ENCODE assay signal across 8 cellular contexts in genomic region chr20:38726849-38727601, GRCh38. TPM values are rescaled to one million over a fixed set of nuclear protein-coding genes. Genes with fewer than 3 reads are reported as not detected.
DNase-seq lines count a peak whose midpoint lies in the region; ATAC-seq, FAIRE-seq and TF ChIP-seq lines count a peak whose summit lies in the region.

No MANE protein-coding gene starts in this region.

- H3K9me2 ChIP-seq in SK-N-SH: no peaks in the 10 kb centered on the region

- peaks cover 0 to 28% of the 10 kb centered on the region in 2 experiments; a peak in 2 of 4 replicates for H3K4me1 ChIP-seq in SK-N-SH (ENCODE audit: control insufficient read depth in 1 of 2, insufficient read depth in 2 of 2, low read depth in 1 of 2, low read length in 1 of 2)
- peaks cover 5 to 75% (median 45%) of the 10 kb centered on the region in 4 experiments for H3K4me1 ChIP-seq in H1 (replicated peaks in 1 of 4; ENCODE audit: control insufficient read depth in 3 of 4, insufficient read depth in 4 of 4, low read length in 3 of 4)
- H3K4me1 ChIP-seq in SJCRH30: peaks cover 5% of the 10 kb centered on the region

- CTCF ChIA-PET in SK-N-SH (lab: Yijun Ruan, JAX) (interaction anchor here (0.6 to 14.6 kb wide), 23 partner anchors 9 to 323 kb away, joined by 3 to 510 read pairs (median 6); partner anchors contain the start of genes ACTR5, DHX35 and PPP1R16B), activated B cell treated with CpG ODN at 0.5 μM for 24 hours (lab: Charles Lee) (interaction anchor here (1.1 to 2.1 kb wide), 3 partner anchors 166 to 236 kb away, joined by 3 to 10 read pairs (median 5); partner anchors contain the start of gene DHX35), H1 (lab: Charles Lee; ENCODE audit: partially characterized antibody) (interaction anchor here (0.8 to 12.4 kb wide), 27 partner anchors 9 to 322 kb away, joined by 3 to 236 read pairs (median 10); partner anchors contain the start of gene ACTR5)

- H3K79me1 ChIP-seq in H1 (ENCODE audit: low read depth, low read length): no peaks in the 10 kb centered on the region

- H2BK15ac ChIP-seq in H1 (ENCODE audit: low read length): peak overlapping the region; percentile 74; the same call in 1 of the 2 replicates

- H3K14ac ChIP-seq in H1 (ENCODE audit: insufficient read length): no peak overlapping the region

- H3K4me3 Mint-ChIP-seq in activated B cell treated with CpG ODN at 0.5 μM for 24 hours: peak overlapping the region; percentile 61

- H3F3A ChIP-seq in SK-N-SH (replicated peaks; ENCODE audit: insufficient read depth): no peaks in the 10 kb centered on the region

- no peaks in the 10 kb centered on the region for H3K36me3 ChIP-seq in SK-N-SH (replicated peaks in 1 of 2; ENCODE audit: control insufficient read depth in 1 of 2, insufficient read depth in 2 of 2, low read length in 1 of 2)
- H3K36me3 ChIP-seq in H1 (ENCODE audit: control insufficient read depth in 2 of 4, insufficient read depth in 4 of 4, low read length in 3 of 4): no peaks in the 10 kb centered on the region
- no peaks in the 10 kb centered on the region for H3K36me3 ChIP-seq in SJCRH30

- peak; percentile 24 for FAIRE-seq in H1 (lab: Jason Lieb, UNC)

- H3K27me3 Mint-ChIP-seq in activated B cell treated with CpG ODN at 0.5 μM for 24 hours: peaks cover 80% of the 10 kb centered on the region

- H3K4me3 ChIP-seq in SK-N-SH (ENCODE audit: low read depth in 2 of 2, low read length in 1 of 2) (no peak overlapping the region; a peak in 1 of 4 replicates), H1 (ENCODE audit: extremely low read depth in 1 of 4, insufficient read depth in 2 of 4, low read depth in 3 of 4, low read length in 4 of 4) (peak overlapping the region; percentile 19 to 59 (median 32); a peak in 7 of 8 replicates), SJCRH30 (no peak overlapping the region)

- H4K20me1 ChIP-seq in SK-N-SH (ENCODE audit: insufficient read depth) (no peaks in the 10 kb centered on the region), H1 (replicated peaks in 1 of 2; ENCODE audit: control insufficient read depth in 1 of 2, insufficient read depth in 2 of 2, low read length in 2 of 2) (peaks cover 13 to 25% of the 10 kb centered on the region in 2 experiments)

- no peak overlapping the region for H4K5ac ChIP-seq in H1 (ENCODE audit: insufficient read length, low read depth, low read length)

- H3K23ac ChIP-seq in H1 (ENCODE audit: insufficient read length): no peak overlapping the region

- H3K36me3 Mint-ChIP-seq in activated B cell treated with CpG ODN at 0.5 μM for 24 hours (ENCODE audit: low read depth): no peaks in the 10 kb centered on the region

- peaks cover 98% of the 10 kb centered on the region for H3K27me3 ChIP-seq in SK-N-SH (ENCODE audit: insufficient read depth)
- H3K27me3 ChIP-seq in H1 (replicated peaks in 1 of 4; ENCODE audit: control insufficient read depth in 3 of 4, extremely low read depth in 1 of 4, insufficient read depth in 3 of 4, low read length in 3 of 4): peaks cover 84 to 99% (median 94%) of the 10 kb centered on the region in 4 experiments
- H3K27me3 ChIP-seq in SJCRH30: peaks cover 26% of the 10 kb centered on the region

- peak overlapping the region; percentile 72; the same call in 1 of the 2 replicates for H2BK20ac ChIP-seq in H1 (ENCODE audit: low read length)

- H3K4ac ChIP-seq in H1 (replicated peaks; ENCODE audit: insufficient read length, low read depth, low read length): no peak overlapping the region

- H3K27ac ChIP-seq in SK-N-SH (ENCODE audit: low read depth in 2 of 2, low read length in 1 of 2): no peak overlapping the region
- H3K27ac ChIP-seq in H1 (ENCODE audit: low read depth, low read length): no peak overlapping the region
- H3K27ac ChIP-seq in SJCRH30: no peak overlapping the region

- H4K8ac ChIP-seq in H1 (ENCODE audit: extremely low read depth, insufficient read depth, low read length): peak overlapping the region; percentile 90; the same call in 1 of the 2 replicates

- H2AFZ ChIP-seq in SK-N-SH (ENCODE audit: low read depth) (no peak overlapping the region), H1 (ENCODE audit: low read length) (peak overlapping the region; percentile 80; the same call in 1 of the 2 replicates)

- TF ChIP-seq CTCF in SK-N-SH (IDR thresholded peaks at IDR 0.05) (peak; percentile 33), activated B cell treated with CpG ODN at 0.5 μM for 24 hours (IDR thresholded peaks at IDR 0.05) (no peak), H1 (IDR thresholded peaks at IDR 0.05; ENCODE audit: control extremely low read depth in 1 of 3, insufficient read depth in 1 of 3, low read depth in 1 of 3, low read length in 3 of 3) (peak; percentile 80 to 92 (median 89))

- H3K9me3 Mint-ChIP-seq in activated B cell treated with CpG ODN at 0.5 μM for 24 hours: no peaks in the 10 kb centered on the region

- TF ChIP-seq RAD21 in SK-N-SH (IDR thresholded peaks at IDR 0.05; ENCODE audit: low read length) (peak; percentile 60), H1 (IDR thresholded peaks at IDR 0.05 in 1 of 2, conservative IDR thresholded peaks at IDR 0.05 in 1 of 2; ENCODE audit: low read depth in 2 of 2, low read length in 2 of 2) (peak; percentile 68 to 77)

- intact Hi-C loops in activated B cell treated with CpG ODN at 0.5 μM for 24 hours (cut with micrococcal nuclease): loop anchor here (1.0 to 5.0 kb wide), 4 partner anchors 24 to 320 kb away; no protein-coding TSS in a partner anchor

- H3K4me1 Mint-ChIP-seq in activated B cell treated with CpG ODN at 0.5 μM for 24 hours: peaks cover 85% of the 10 kb centered on the region

- ATAC-seq in SK-N-SH treated with all-trans-retinoic acid at 6 μM for 48 hours (no peak), activated B cell treated with CpG ODN at 0.5 μM for 24 hours (ENCODE audit: low read depth) (peak; percentile 26), HG03025 (IDR thresholded peaks at IDR 0.05; ENCODE audit: low FRiP score, unreplicated experiment) (no peak)

- TF ChIP-seq POLR2A in H1 (IDR thresholded peaks at IDR 0.05; ENCODE audit: control extremely low read depth in 1 of 2, low read depth in 2 of 2, low read length in 2 of 2): no peak

- H2BK120ac ChIP-seq in H1 (replicated peaks; ENCODE audit: low read depth, low read length): no peak overlapping the region

- WGBS in SK-N-SH (ENCODE audit: low lambda C conversion rate): 29% methylated on average over 38 of the region's 41 CpGs
- 2% methylated on average over 38 of the region's 41 CpGs; no CpG with 5 or more reads in 1 of the 2 experiments for WGBS in H1 (ENCODE audit: extremely low coverage in 1 of 2, insufficient coverage in 1 of 2, insufficient read length in 1 of 2, insufficient replicate concordance in 2 of 2, low coverage in 1 of 2, low lambda C conversion rate in 2 of 2, missing lambda C conversion rate in 1 of 2), 2 experiments

- POLR2A ChIA-PET in SK-N-SH (lab: Yijun Ruan, JAX): interaction anchor here (0.6 kb wide), 1 partner anchor 89 kb away, joined by 3 read pairs; no protein-coding TSS in a partner anchor
- POLR2A ChIA-PET in activated B cell treated with CpG ODN at 0.5 μM for 24 hours (lab: Charles Lee): interaction anchor here (1.0 kb wide), 1 partner anchor 236 kb away, joined by 3 read pairs; no protein-coding TSS in a partner anchor
- POLR2A ChIA-PET in H1 (lab: Charles Lee; ENCODE audit: partially characterized antibody): no interaction called here

- DNase-seq in SK-N-SH: peak; percentile 90
- peak; percentile 37 for DNase-seq in activated B cell treated with CpG ODN at 0.5 μM for 24 hours
- DNase-seq in H1 (ENCODE audit: low read depth in 1 of 2, low spot score in 2 of 2): peak in 1 of 2 experiments; percentile 99
- DNase-seq in stimulated activated CD4-positive, alpha-beta T cell treated with anti-CD3 and anti-CD28 coated beads, Interleukin-2, amount 100 ng/mL, for 4 hours (ENCODE audit: low read depth): peak; percentile 31
- no peak for DNase-seq in GM19240 (ENCODE audit: insufficient read length, low spot score)
- no peak for DNase-seq in SJCRH30

- no peak overlapping the region for H4K91ac ChIP-seq in H1 (replicated peaks; ENCODE audit: insufficient read length, low read length)

- peaks cover 30% of the 10 kb centered on the region for H3K23me2 ChIP-seq in H1 (ENCODE audit: low read depth, low read length)

- H3K9ac ChIP-seq in SK-N-SH (no peak overlapping the region), H1 (replicated peaks in 1 of 4; ENCODE audit: extremely low read depth in 1 of 4, low read depth in 3 of 4, low read length in 3 of 4) (no peak overlapping the region)

- H2BK5ac ChIP-seq in H1 (ENCODE audit: low read depth, low read length): peak overlapping the region; percentile 48; the same call in 1 of the 2 replicates

- peak overlapping the region; percentile 71 for H3K18ac ChIP-seq in H1 (ENCODE audit: extremely low read depth, low read length)

- H3K9me3 ChIP-seq in SK-N-SH (no peaks in the 10 kb centered on the region), H1 (ENCODE audit: insufficient read depth in 2 of 2, low read depth in 1 of 2, low read length in 1 of 2) (no peaks in the 10 kb centered on the region), SJCRH30 (replicated peaks) (no peaks in the 10 kb centered on the region)

- no peak overlapping the region for H3K4me2 ChIP-seq in SK-N-SH
- H3K4me2 ChIP-seq in H1 (ENCODE audit: insufficient read depth in 1 of 2, low read depth in 2 of 2, low read length in 2 of 2): peak overlapping the region; percentile 86

- peak overlapping the region; percentile 99; the same call in 1 of the 2 replicates for H2BK12ac ChIP-seq in H1 (ENCODE audit: low read depth, low read length)

- TF ChIP-seq EP300 in SK-N-SH (IDR thresholded peaks at IDR 0.05; ENCODE audit: borderline replicate concordance in 1 of 2, low read depth in 1 of 2, low read length in 1 of 2) (no peak), H1 (IDR thresholded peaks at IDR 0.05; ENCODE audit: borderline replicate concordance in 1 of 2, low read depth in 2 of 2, low read length in 2 of 2) (no peak)

- H3K79me2 ChIP-seq in SK-N-SH (ENCODE audit: insufficient read depth) (no peaks in the 10 kb centered on the region), H1 (ENCODE audit: control insufficient read depth in 1 of 2, insufficient read depth in 2 of 2, low read length in 2 of 2) (no peaks in the 10 kb centered on the region)

- peak overlapping the region; percentile 63 for H3K27ac Mint-ChIP-seq in activated B cell treated with CpG ODN at 0.5 μM for 24 hours

- no peak overlapping the region; the same call in 1 of the 2 replicates for H2AK5ac ChIP-seq in H1 (ENCODE audit: low read depth, low read length)

- H3K56ac ChIP-seq in H1 (replicated peaks; ENCODE audit: insufficient read length, low read depth, low read length): no peak overlapping the region

RNA-seq across cellular contexts. Expression of gene SLC32A1, which starts 2.7 kb away (rescaled TPM):
- polyA plus RNA-seq in SK-N-SH (2012; rRNA removed) (not detected in 2 replicates), H1 (2011; rRNA removed) (0.09 and 0.19 TPM in 2 replicates)
- not detected in 2 replicates for polyA plus RNA-seq in SK-N-SH (2012; cell fraction: cytosol; rRNA removed)
- polyA plus RNA-seq in SK-N-SH (2012; cell fraction: nucleus; rRNA removed): not detected in 2 replicates
- total RNA-seq in activated B cell treated with CpG ODN at 0.5 μM for 24 hours: not detected in 2 replicates
- total RNA-seq in H1 (2021; fragmentation: NEBNext Ultra II Directional; extraction: Animal tissue kit (Norgen Biotek cat#: 25700)): 0.15 and 0.33 TPM in 2 replicates
- 0.10 TPM for polyA plus RNA-seq in H1 (2011; cell fraction: cytosol; rRNA removed)
- polyA plus RNA-seq in H1 (2011; cell fraction: nucleus; rRNA removed): 0.20 TPM
- polyA plus RNA-seq in H1 (2012, experiment 1 of 2): 0.12 to 0.53 TPM (median 0.31 TPM) in 4 replicates
- 0.13 TPM for polyA plus RNA-seq in H1 (2012, experiment 2 of 2)
- polyA plus RNA-seq in H1 (2013, experiment 1 of 2): 0.28 TPM
- polyA plus RNA-seq in H1 (2013, experiment 2 of 2): 0.33 TPM
- 0.12 and 0.16 TPM in 2 replicates for polyA minus RNA-seq in H1 (2011; rRNA and poly(A)+ RNA removed)
- not detected for polyA minus RNA-seq in H1 (2011; cell fraction: cytosol; rRNA and poly(A)+ RNA removed)
- not detected for polyA minus RNA-seq in H1 (2011; cell fraction: nucleus; rRNA and poly(A)+ RNA removed)
- total RNA-seq in SJCRH30 (2014; rRNA removed; shearing (Covaris generic)): not detected in 2 replicates

RNA-seq across cellular contexts. Expression of gene ACTR5, which starts 21.2 kb away (rescaled TPM):
- polyA plus RNA-seq in SK-N-SH (2012; rRNA removed) (9.7 and 10.9 TPM in 2 replicates), H1 (2011; rRNA removed) (10.4 and 11.7 TPM in 2 replicates)
- 4.4 and 6.4 TPM in 2 replicates for polyA plus RNA-seq in SK-N-SH (2012; cell fraction: cytosol; rRNA removed)
- polyA plus RNA-seq in SK-N-SH (2012; cell fraction: nucleus; rRNA removed): 41.9 and 49.0 TPM in 2 replicates
- 12.8 and 13.7 TPM in 2 replicates for total RNA-seq in activated B cell treated with CpG ODN at 0.5 μM for 24 hours
- 14.1 and 14.4 TPM in 2 replicates for total RNA-seq in H1 (2021; fragmentation: NEBNext Ultra II Directional; extraction: Animal tissue kit (Norgen Biotek cat#: 25700))
- 12.6 TPM for polyA plus RNA-seq in H1 (2011; cell fraction: cytosol; rRNA removed)
- 19.7 TPM for polyA plus RNA-seq in H1 (2011; cell fraction: nucleus; rRNA removed)
- 10.0 to 12.0 TPM (median 11.3 TPM) in 4 replicates for polyA plus RNA-seq in H1 (2012, experiment 1 of 2)
- 10.4 TPM for polyA plus RNA-seq in H1 (2012, experiment 2 of 2)
- polyA plus RNA-seq in H1 (2013, experiment 1 of 2): 9.9 TPM
- 9.2 TPM for polyA plus RNA-seq in H1 (2013, experiment 2 of 2)
- polyA minus RNA-seq in H1 (2011; rRNA and poly(A)+ RNA removed): 10.7 and 11.4 TPM in 2 replicates
- polyA minus RNA-seq in H1 (2011; cell fraction: cytosol; rRNA and poly(A)+ RNA removed): 6.6 TPM
- polyA minus RNA-seq in H1 (2011; cell fraction: nucleus; rRNA and poly(A)+ RNA removed): 9.6 TPM
- total RNA-seq in SJCRH30 (2014; rRNA removed; shearing (Covaris generic)): 21.1 and 22.2 TPM in 2 replicates

Comparison
In these comparisons a context has a peak if more than half of its experiments do, and no peak if none do; other contexts are left out.
1. DNase-seq: peak in SK-N-SH (single experiment), activated B cell treated with CpG ODN at 0.5 μM for 24 hours (single experiment) and stimulated activated CD4-positive, alpha-beta T cell treated with anti-CD3 and anti-CD28 coated beads, Interleukin-2, amount 100 ng/mL, for 4 hours (single experiment); none in GM19240 (single experiment) and SJCRH30 (0 of 2).
2. H3K4me3 ChIP-seq: peak in H1 (4 of 4); none in SK-N-SH (0 of 2) and SJCRH30 (single experiment).
3. Of the 17 proteins assayed by ChIP-seq in both H1 and SK-N-SH: peak only in H1: JUND, MAX, RFX5 and YY1; only in SK-N-SH: none; in both: CTCF and RAD21; in neither: 10; mixed calls (peak in some experiments, not most) for 1.